ENCODE assay signal across 22 cellular contexts in genomic region chr4:176433983-176434382, GRCh38.
DNase-seq lines count a peak whose midpoint lies in the region; ATAC-seq and TF ChIP-seq lines count a peak whose summit lies in the region.
"Had no signal": no experiment of that assay in that cellular context is flagged by ENCODE, and none has a peak within 500 bp of the region (broad histone marks: within the 10 kb centered on the region; RNA-seq: fewer than 3 reads in every experiment).

No MANE protein-coding gene starts in this region.

- no peaks in the 10 kb centered on the region for H3K36me3 Mint-ChIP-seq in T-cell
- no peaks in the 10 kb centered on the region for H3K36me3 Mint-ChIP-seq in stimulated activated memory B cell treated with anti-CD40 and anti-IgM and Interleukin-4, amounts not matched to agents 10 μg/mL and 1 μg/mL and 100 μg/mL, for 72 hours
- H3K36me3 Mint-ChIP-seq: CD4-positive, alpha-beta memory T cell had no signal

- H3K27ac ChIP-seq in brain microvascular endothelial cell = peak overlapping the region; percentile 29
- no peak overlapping the region for H3K27ac ChIP-seq in osteoblast (ENCODE audit: low read depth, low read length)

- H3K27ac Mint-ChIP-seq in T-cell = no peak overlapping the region
- H3K27ac Mint-ChIP-seq in stimulated activated memory B cell treated with anti-CD40 and anti-IgM and Interleukin-4, amounts not matched to agents 10 μg/mL and 1 μg/mL and 100 μg/mL, for 72 hours = no peak overlapping the region
- H3K27ac Mint-ChIP-seq: CD4-positive, alpha-beta memory T cell had no signal

- peak overlapping the region; percentile 2 for H3K4me2 ChIP-seq in osteoblast (ENCODE audit: insufficient read depth, low read length)

- no peaks in the 10 kb centered on the region for H4K20me1 ChIP-seq in osteoblast (ENCODE audit: insufficient read depth, low read length)

- DNase-seq in EL (peak; percentile 74), HS-27A (ENCODE audit: low read depth) (peak; percentile 88), brain microvascular endothelial cell (no peak), osteoblast (ENCODE audit: insufficient read length, low spot score, missing footprints) (no peak), NCI-H82 (lab: John Stamatoyannopoulos, UW) (no peak), T-cell (no peak)
- DNase-seq: AML-193; C1 segment of cervical spinal cord; CD4-positive, alpha-beta memory T cell; COR-L47; DMS53; GF-D8; Karpas-422; NCI-H1092 treated with DMSO at 0.1 percent for 48 hours; NCI-H1436; NCI-H187; NCI-H2081 treated with DMSO at 0.1 percent for 48 hours; NCI-H2171; NCI-H345; NCI-H524; NCI-H748 treated with DMSO at 0.1 percent for 48 hours had no signal

- H3K4me3 ChIP-seq in brain microvascular endothelial cell (ENCODE audit: low read depth, low read length) = no peak overlapping the region
- no peak overlapping the region for H3K4me3 ChIP-seq in osteoblast (ENCODE audit: insufficient read depth, low read length)

- CTCF ChIA-PET in T-cell (lab: Charles Lee) = no interaction called here

- in situ Hi-C loops in brain microvascular endothelial cell (cut with HindIII; ENCODE audit: low pct_ligation_motif_present, low sequenced_read_pairs) = no loop called here

- H3K4me1 ChIP-seq in osteoblast (ENCODE audit: insufficient read depth, low read length) = peaks cover 20% of the 10 kb centered on the region

- TF ChIP-seq CTCF in brain microvascular endothelial cell (IDR thresholded peaks at IDR 0.05; ENCODE audit: low read depth, low read length, missing control alignments) = no peak
- no peak for TF ChIP-seq CTCF in osteoblast (IDR thresholded peaks at IDR 0.05; ENCODE audit: extremely low read depth, low read depth, low read length)

- POLR2A ChIA-PET in T-cell (lab: Charles Lee) = interaction anchor here in 1 of 2 donors (0.6 kb wide), 1 partner anchor 1030 kb away, joined by 3 read pairs; no protein-coding TSS in a partner anchor

- no peaks in the 10 kb centered on the region for H3K79me2 ChIP-seq in osteoblast (ENCODE audit: insufficient read depth, low read length)

- H3K27me3 ChIP-seq in brain microvascular endothelial cell (replicated peaks) = no peaks in the 10 kb centered on the region
- no peaks in the 10 kb centered on the region for H3K27me3 ChIP-seq in osteoblast (ENCODE audit: insufficient read depth, low read length)

- no peaks in the 10 kb centered on the region for H3K9me3 ChIP-seq in osteoblast (ENCODE audit: low read depth, low read length)

- H3K27me3 Mint-ChIP-seq in T-cell = no peaks in the 10 kb centered on the region
- H3K27me3 Mint-ChIP-seq in stimulated activated memory B cell treated with anti-CD40 and anti-IgM and Interleukin-4, amounts not matched to agents 10 μg/mL and 1 μg/mL and 100 μg/mL, for 72 hours = no peaks in the 10 kb centered on the region

- no peaks in the 10 kb centered on the region for H3K9me3 Mint-ChIP-seq in T-cell
- H3K9me3 Mint-ChIP-seq in stimulated activated memory B cell treated with anti-CD40 and anti-IgM and Interleukin-4, amounts not matched to agents 10 μg/mL and 1 μg/mL and 100 μg/mL, for 72 hours = peaks cover 4% of the 10 kb centered on the region
- H3K9me3 Mint-ChIP-seq: CD4-positive, alpha-beta memory T cell had no signal

- H2AFZ ChIP-seq in osteoblast (ENCODE audit: low read length) = peak overlapping the region; percentile 36

- ATAC-seq in T-cell (replicated peaks in 1 of 4) = no peak
- ATAC-seq in stimulated activated memory B cell treated with anti-CD40 and anti-IgM and Interleukin-4, amounts not matched to agents 10 μg/mL and 1 μg/mL and 100 μg/mL, for 72 hours = no peak

- H3K4me3 Mint-ChIP-seq in T-cell = no peak overlapping the region
- H3K4me3 Mint-ChIP-seq in stimulated activated memory B cell treated with anti-CD40 and anti-IgM and Interleukin-4, amounts not matched to agents 10 μg/mL and 1 μg/mL and 100 μg/mL, for 72 hours = no peak overlapping the region
- H3K4me3 Mint-ChIP-seq: CD4-positive, alpha-beta memory T cell had no signal

- H3K4me1 Mint-ChIP-seq in T-cell = peaks cover 0 to 11% (median 7%) of the 10 kb centered on the region in 3 donors
- peaks cover 12% of the 10 kb centered on the region for H3K4me1 Mint-ChIP-seq in stimulated activated memory B cell treated with anti-CD40 and anti-IgM and Interleukin-4, amounts not matched to agents 10 μg/mL and 1 μg/mL and 100 μg/mL, for 72 hours

- no peaks in the 10 kb centered on the region for H3K36me3 ChIP-seq in brain microvascular endothelial cell (replicated peaks)
- no peaks in the 10 kb centered on the region for H3K36me3 ChIP-seq in osteoblast (ENCODE audit: insufficient read depth, low read length)

Comparison
In these comparisons a context has a peak if more than half of its experiments do, and no peak if none do; other contexts are left out.
1. DNase-seq: peak in EL (single experiment) and HS-27A (single experiment); none in brain microvascular endothelial cell (single experiment), osteoblast (single experiment), NCI-H82 (single experiment) and T-cell (0 of 34).